ENCODE assay signal across 1 cellular context in genomic region chr4:106264331-106264728, GRCh38.
TF ChIP-seq lines count a peak whose summit lies in the region.

No MANE protein-coding gene starts in this region.

TF ChIP-seq in IMR-90, 13 proteins besides CTCF, POLR2A, EP300 and RAD21:
- TF ChIP-seq CHD1 (IDR thresholded peaks at IDR 0.05; ENCODE audit: low read depth, low read length), result no peak
- TF ChIP-seq RCOR1 (IDR thresholded peaks at IDR 0.05; ENCODE audit: insufficient replicate concordance, low read length), result no peak
